29 cellular contexts compared by ENCODE assay signal in the genomic region with DNA sequence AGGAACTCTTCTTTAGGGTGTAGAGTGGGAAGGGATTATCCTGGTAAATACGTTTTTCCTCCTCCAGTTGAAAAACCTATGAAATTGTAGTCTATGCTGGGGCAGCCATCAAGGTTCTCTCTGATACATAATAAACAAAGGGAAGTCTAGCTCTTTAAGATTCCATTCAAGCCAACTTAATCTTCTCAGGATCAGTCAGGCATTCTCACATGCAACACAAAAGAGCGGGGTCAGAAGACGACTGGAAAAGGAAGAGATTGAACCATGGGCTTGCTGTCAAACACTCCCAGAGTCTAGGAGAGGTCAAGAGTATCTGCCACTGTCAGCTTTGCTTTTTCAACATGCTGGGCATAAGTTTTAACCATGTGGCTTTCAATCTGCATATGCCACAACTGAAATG. TPM values are rescaled to one million over a fixed set of nuclear protein-coding genes. Genes with fewer than 3 reads are reported as not detected.
A peak's percentile ranks its signal among the peaks of the same experiment; 100 is the strongest.
DNase-seq lines count a peak whose midpoint lies in the region; ATAC-seq and TF ChIP-seq lines count a peak whose summit lies in the region.
"Had no signal": no experiment of that assay in that cellular context is flagged by ENCODE, and none has a peak within 500 bp of the region (broad histone marks: within the 10 kb centered on the region; RNA-seq: fewer than 3 reads in every experiment).

No MANE protein-coding gene starts in this region.

- intact Hi-C loops in activated CD4-positive, alpha-beta T cell treated with anti-CD3 and anti-CD28 coated beads for 36 hours (cut with DNase I, micrococcal nuclease): loop anchor here (5.0 to 10.0 kb wide), 3 partner anchors 704 to 746 kb away; no protein-coding TSS in a partner anchor
- intact Hi-C loops in PC-9 (cut with micrococcal nuclease; ENCODE audit: unreplicated experiment): no loop called here

- ATAC-seq in activated CD4-positive, alpha-beta T cell treated with anti-CD3 and anti-CD28 coated beads for 36 hours: no peak
- no peak for ATAC-seq in CD4-positive, CD25-positive, alpha-beta regulatory T cell (ENCODE audit: low read depth in 2 of 2)
- no peak for ATAC-seq in central memory CD8-positive, alpha-beta T cell (replicated peaks; ENCODE audit: extremely low read depth, poor library complexity, severe bottlenecking)
- ATAC-seq in HG02870 (IDR thresholded peaks at IDR 0.05; ENCODE audit: unreplicated experiment) (no peak), GM21825 (IDR thresholded peaks at IDR 0.05; ENCODE audit: unreplicated experiment) (no peak)
- ATAC-seq: GM23338; natural killer cell; stimulated activated naive CD8-positive, alpha-beta T cell treated with anti-CD3 and anti-CD28 coated beads, Interleukin-15, amount 100 ng/mL, for 72 hours had no signal

- H3K27ac Mint-ChIP-seq in activated CD4-positive, alpha-beta T cell treated with anti-CD3 and anti-CD28 coated beads for 36 hours: peak overlapping the region; percentile 81
- H3K27ac Mint-ChIP-seq in CD4-positive, CD25-positive, alpha-beta regulatory T cell: peak overlapping the region; percentile 68 to 92 (median 89)
- peak overlapping the region; percentile 94 for H3K27ac Mint-ChIP-seq in central memory CD8-positive, alpha-beta T cell (ENCODE audit: low read depth)
- no peak overlapping the region for H3K27ac Mint-ChIP-seq in glutamatergic neuron (ENCODE audit: unreplicated experiment)
- H3K27ac Mint-ChIP-seq: GM23338, HFFc6, mesothelial cell of epicardium, natural killer cell had no signal

- CTCF ChIA-PET in activated CD4-positive, alpha-beta T cell treated with anti-CD3 and anti-CD28 coated beads for 36 hours (lab: Charles Lee): interaction anchor here (0.6 to 7.2 kb wide), 4 partner anchors 9 to 915 kb away, joined by 3 to 48 read pairs (median 6); no protein-coding TSS in a partner anchor
- CTCF ChIA-PET in PC-9 (lab: Charles Lee): no interaction called here

- H3F3A ChIP-seq in PC-9 (ENCODE audit: insufficient read depth, low read depth): no peaks in the 10 kb centered on the region

- H3K27me3 Mint-ChIP-seq in activated CD4-positive, alpha-beta T cell treated with anti-CD3 and anti-CD28 coated beads for 36 hours: no peaks in the 10 kb centered on the region
- no peaks in the 10 kb centered on the region for H3K27me3 Mint-ChIP-seq in CD4-positive, CD25-positive, alpha-beta regulatory T cell
- no peaks in the 10 kb centered on the region for H3K27me3 Mint-ChIP-seq in central memory CD8-positive, alpha-beta T cell
- no peaks in the 10 kb centered on the region for H3K27me3 Mint-ChIP-seq in glutamatergic neuron (ENCODE audit: unreplicated experiment)
- H3K27me3 Mint-ChIP-seq: stimulated activated naive CD8-positive, alpha-beta T cell treated with anti-CD3 and anti-CD28 coated beads, Interleukin-15, amount 100 ng/mL, for 72 hours had no signal

- H3K4me1 ChIP-seq in CD4-positive, CD25-positive, alpha-beta regulatory T cell (ENCODE audit: control insufficient read depth, insufficient read depth, low read length, poor library complexity, severe bottlenecking): peaks cover 70% of the 10 kb centered on the region
- no peaks in the 10 kb centered on the region for H3K4me1 ChIP-seq in PC-9 (replicated peaks; ENCODE audit: insufficient read depth)
- H3K4me1 ChIP-seq: uterus had no signal

- peak overlapping the region; percentile 46 for H3K4me3 ChIP-seq in CD4-positive, CD25-positive, alpha-beta regulatory T cell (ENCODE audit: low read depth, low read length)
- no peak overlapping the region for H3K4me3 ChIP-seq in PC-9
- H3K4me3 ChIP-seq: GM23338, uterus had no signal

- POLR2A ChIA-PET in activated CD4-positive, alpha-beta T cell treated with anti-CD3 and anti-CD28 coated beads for 36 hours (lab: Charles Lee): no interaction called here
- POLR2A ChIA-PET in PC-9 (lab: Charles Lee; ENCODE audit: unreplicated experiment): interaction anchor here (0.7 kb wide), 1 partner anchor 10 kb away, joined by 7 read pairs; no protein-coding TSS in a partner anchor

- H3K27me3 ChIP-seq in CD4-positive, CD25-positive, alpha-beta regulatory T cell (ENCODE audit: control insufficient read depth, insufficient read depth, low read length): no peaks in the 10 kb centered on the region
- H3K27me3 ChIP-seq in PC-9 (ENCODE audit: insufficient read depth, low read depth): no peaks in the 10 kb centered on the region
- H3K27me3 ChIP-seq: brain microvascular endothelial cell, uterus had no signal

- H3K9me3 ChIP-seq in CD4-positive, CD25-positive, alpha-beta regulatory T cell (ENCODE audit: control insufficient read depth in 2 of 2, low read length in 2 of 2): no peaks in the 10 kb centered on the region
- no peaks in the 10 kb centered on the region for H3K9me3 ChIP-seq in PC-9 (ENCODE audit: insufficient read depth, low read depth)
- H3K9me3 ChIP-seq: SK-N-SH, uterus had no signal

- 0 out of 2 replicates have a peak overlapping the region, but pooled peaks have one; percentile 9 for H2AFZ ChIP-seq in PC-9
- H2AFZ ChIP-seq: GM23338 had no signal

- peak overlapping the region; percentile 39 for H3K27ac ChIP-seq in CD4-positive, CD25-positive, alpha-beta regulatory T cell (ENCODE audit: insufficient read depth, low read length, poor library complexity, severe bottlenecking)
- no peak overlapping the region for H3K27ac ChIP-seq in PC-9
- H3K27ac ChIP-seq: brain microvascular endothelial cell, epithelial cell of prostate, HL-60, uterus had no signal

- no peaks in the 10 kb centered on the region for H3K9me2 ChIP-seq in PC-9 (ENCODE audit: insufficient read depth)
- H3K9me2 ChIP-seq: SK-N-SH had no signal

- H3K9me3 Mint-ChIP-seq in activated CD4-positive, alpha-beta T cell treated with anti-CD3 and anti-CD28 coated beads for 36 hours (ENCODE audit: low read depth): no peaks in the 10 kb centered on the region
- no peaks in the 10 kb centered on the region for H3K9me3 Mint-ChIP-seq in CD4-positive, CD25-positive, alpha-beta regulatory T cell
- H3K9me3 Mint-ChIP-seq in central memory CD8-positive, alpha-beta T cell: no peaks in the 10 kb centered on the region
- H3K9me3 Mint-ChIP-seq in glutamatergic neuron (ENCODE audit: unreplicated experiment): no peaks in the 10 kb centered on the region
- H3K9me3 Mint-ChIP-seq: GM23338; HFFc6; mesothelial cell of epicardium; natural killer cell; stimulated activated naive CD8-positive, alpha-beta T cell treated with anti-CD3 and anti-CD28 coated beads, Interleukin-15, amount 100 ng/mL, for 72 hours had no signal

- H3K4me3 Mint-ChIP-seq in activated CD4-positive, alpha-beta T cell treated with anti-CD3 and anti-CD28 coated beads for 36 hours: peak overlapping the region; percentile 24
- peak overlapping the region; percentile 49 to 88 (median 66) for H3K4me3 Mint-ChIP-seq in CD4-positive, CD25-positive, alpha-beta regulatory T cell
- H3K4me3 Mint-ChIP-seq in central memory CD8-positive, alpha-beta T cell: peak overlapping the region; percentile 84
- H3K4me3 Mint-ChIP-seq in glutamatergic neuron (ENCODE audit: unreplicated experiment): no peak overlapping the region
- H3K4me3 Mint-ChIP-seq: GM23338; HFFc6; mesothelial cell of epicardium; natural killer cell; stimulated activated naive CD8-positive, alpha-beta T cell treated with anti-CD3 and anti-CD28 coated beads, Interleukin-15, amount 100 ng/mL, for 72 hours had no signal

- H3K4me2 ChIP-seq in PC-9: no peak overlapping the region
- H3K4me2 ChIP-seq: GM23338, SK-N-SH had no signal

- TF ChIP-seq CTCF in PC-9 (conservative IDR thresholded peaks at IDR 0.05) (no peak), glutamatergic neuron (IDR thresholded peaks at IDR 0.05; ENCODE audit: partially characterized antibody, unreplicated experiment) (no peak)

- H3K36me3 Mint-ChIP-seq in activated CD4-positive, alpha-beta T cell treated with anti-CD3 and anti-CD28 coated beads for 36 hours (ENCODE audit: low read depth): peaks cover 18% of the 10 kb centered on the region
- peaks cover 33% of the 10 kb centered on the region for H3K36me3 Mint-ChIP-seq in CD4-positive, CD25-positive, alpha-beta regulatory T cell
- peaks cover 38% of the 10 kb centered on the region for H3K36me3 Mint-ChIP-seq in central memory CD8-positive, alpha-beta T cell (ENCODE audit: insufficient read depth)
- H3K36me3 Mint-ChIP-seq in glutamatergic neuron (ENCODE audit: unreplicated experiment): no peaks in the 10 kb centered on the region
- H3K36me3 Mint-ChIP-seq: mesothelial cell of epicardium, natural killer cell had no signal

- no peaks in the 10 kb centered on the region for H4K20me1 ChIP-seq in PC-9 (ENCODE audit: insufficient read depth)

- H3K4me1 Mint-ChIP-seq in activated CD4-positive, alpha-beta T cell treated with anti-CD3 and anti-CD28 coated beads for 36 hours: peaks cover 78% of the 10 kb centered on the region
- H3K4me1 Mint-ChIP-seq in CD4-positive, CD25-positive, alpha-beta regulatory T cell: peaks cover 57 to 98% (median 73%) of the 10 kb centered on the region in 4 donors
- H3K4me1 Mint-ChIP-seq in central memory CD8-positive, alpha-beta T cell: peaks cover 85% of the 10 kb centered on the region
- no peaks in the 10 kb centered on the region for H3K4me1 Mint-ChIP-seq in glutamatergic neuron (ENCODE audit: low read depth, unreplicated experiment)
- H3K4me1 Mint-ChIP-seq: GM23338, mesothelial cell of epicardium had no signal

- no peak for DNase-seq in activated CD4-positive, alpha-beta T cell treated with anti-CD3 and anti-CD28 coated beads for 36 hours
- DNase-seq in activated CD4-positive, alpha-beta T cell treated with anti-CD3 and anti-CD28 coated beads for 48 hours: no peak
- no peak for DNase-seq in CD4-positive, CD25-positive, alpha-beta regulatory T cell
- DNase-seq in PC-9: no peak
- DNase-seq in central memory CD8-positive, alpha-beta T cell (ENCODE audit: low spot score in 2 of 2): no peak
- DNase-seq in glutamatergic neuron: no peak
- DNase-seq: AML-193; amniotic stem cell; brain microvascular endothelial cell; GDM1; HFFc6; Karpas-422; natural killer cell; NCI-H1417 treated with DMSO at 0.1 percent for 48 hours; NCI-H2081; NCI-H345; NCI-H774; SK-N-SH; stimulated activated naive CD8-positive, alpha-beta T cell treated with anti-CD3 and anti-CD28 coated beads, Interleukin-15, amount 100 ng/mL, for 72 hours; T-helper 9 cell; uterus had no signal

- BruUV-seq in PC-9 (replicated peaks; lab: Mats Ljungman, UMichigan): no TSS peak

- H3K79me2 ChIP-seq in PC-9 (ENCODE audit: low read depth): no peaks in the 10 kb centered on the region

- H3K36me3 ChIP-seq in CD4-positive, CD25-positive, alpha-beta regulatory T cell (ENCODE audit: control insufficient read depth, insufficient read depth, low read length): peaks cover 18% of the 10 kb centered on the region
- no peaks in the 10 kb centered on the region for H3K36me3 ChIP-seq in PC-9 (ENCODE audit: low read depth)
- H3K36me3 ChIP-seq: brain microvascular endothelial cell, uterus had no signal

RNA-seq across cellular contexts. Expression of gene TRAT1, which starts 8.4 kb away (rescaled TPM):
- 10 to 100 TPM; 17.2 to 22.5 TPM for total RNA-seq in activated CD4-positive, alpha-beta T cell treated with anti-CD3 and anti-CD28 coated beads for 36 hours
- 85.0 TPM for total RNA-seq in CD4-positive, CD25-positive, alpha-beta regulatory T cell
- polyA plus RNA-seq in CD4-positive, CD25-positive, alpha-beta regulatory T cell: 100 to 1,000 TPM; 120 to 167 (median 142) TPM
- total RNA-seq in PC-9 (2021) (not detected in 2 replicates), glutamatergic neuron (ENCODE audit: unreplicated experiment) (not detected)
- total RNA-seq: GM23338, HFFc6, mesothelial cell of epicardium, osteoblast had no signal
- polyA plus RNA-seq: GM23338, keratinocyte, SK-N-SH had no signal

Comparison
In these comparisons a context has a peak if more than half of its experiments do, and no peak if none do; other contexts are left out.
1. RNA of gene TRAT1, which starts 8.4 kb away (total RNA-seq): 85.0 TPM in CD4-positive, CD25-positive, alpha-beta regulatory T cell (single experiment) and 17.2 to 22.5 TPM in activated CD4-positive, alpha-beta T cell treated with anti-CD3 and anti-CD28 coated beads for 36 hours; not detected in PC-9 and not detected in glutamatergic neuron (single experiment); every median in the first group is over 10 times any median in the second.